ENCODE assay signal across 1 cellular context in the genomic region with DNA sequence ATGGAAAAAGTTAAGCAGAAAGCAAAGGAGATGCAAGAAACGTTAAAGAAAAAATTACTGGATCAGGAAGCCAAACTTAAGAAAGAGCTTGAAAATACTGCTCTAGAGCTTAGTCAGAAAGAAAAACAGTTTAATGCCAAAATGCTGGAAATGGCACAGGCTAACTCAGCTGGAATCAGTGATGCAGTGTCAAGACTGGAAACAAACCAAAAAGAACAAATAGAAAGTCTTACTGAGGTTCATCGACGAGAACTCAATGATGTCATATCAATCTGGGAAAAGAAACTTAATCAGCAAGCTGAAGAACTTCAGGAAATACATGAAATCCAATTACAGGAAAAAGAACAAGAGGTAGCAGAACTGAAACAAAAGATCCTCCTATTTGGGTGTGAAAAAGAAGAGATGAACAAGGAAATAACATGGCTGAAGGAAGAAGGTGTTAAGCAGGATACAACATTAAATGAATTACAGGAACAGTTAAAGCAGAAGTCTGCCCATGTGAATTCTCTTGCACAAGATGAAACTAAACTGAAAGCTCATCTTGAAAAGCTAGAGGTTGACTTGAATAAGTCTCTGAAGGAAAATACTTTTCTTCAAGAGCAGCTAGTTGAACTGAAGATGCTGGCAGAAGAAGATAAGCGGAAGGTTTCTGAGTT.
TF ChIP-seq lines count a peak whose summit lies in the region.

No MANE protein-coding gene starts in this region.

TF ChIP-seq in SK-N-SH, 30 proteins besides CTCF, POLR2A, EP300 and RAD21 (continued from another document):
- TF ChIP-seq, protein P1, sequence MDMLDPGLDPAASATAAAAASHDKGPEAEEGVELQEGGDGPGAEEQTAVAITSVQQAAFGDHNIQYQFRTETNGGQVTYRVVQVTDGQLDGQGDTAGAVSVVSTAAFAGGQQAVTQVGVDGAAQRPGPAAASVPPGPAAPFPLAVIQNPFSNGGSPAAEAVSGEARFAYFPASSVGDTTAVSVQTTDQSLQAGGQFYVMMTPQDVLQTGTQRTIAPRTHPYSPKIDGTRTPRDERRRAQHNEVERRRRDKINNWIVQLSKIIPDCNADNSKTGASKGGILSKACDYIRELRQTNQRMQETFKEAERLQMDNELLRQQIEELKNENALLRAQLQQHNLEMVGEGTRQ (IDR thresholded peaks at IDR 0.05; ENCODE audit: borderline replicate concordance, low read depth, low read length), result no peak
